Comparison of ENCODE assay signal across 19 cellular contexts in genomic region chr15:55999635-56000034, GRCh38.
"Had no signal": no experiment of that assay in that cellular context is flagged by ENCODE, and none has a peak within 500 bp of the region (broad histone marks: within the 10 kb centered on the region; RNA-seq: fewer than 3 reads in every experiment).

No MANE protein-coding gene starts in this region.

- H3K4me3 ChIP-seq: gastroesophageal sphincter, heart right ventricle, lung, skin epidermis, stomach, thoracic aorta had no signal

- H3K9me3 ChIP-seq: gastroesophageal sphincter, heart right ventricle, stomach, thoracic aorta had no signal

- DNase-seq: activated B cell treated with CpG ODN at 0.5 μM for 24 hours; activated CD4-positive, alpha-beta T cell treated with anti-CD3 and anti-CD28 coated beads for 48 hours; activated CD8-positive, alpha-beta T cell treated with anti-CD3 and anti-CD28 coated beads for 36 hours; activated effector memory CD4-positive, alpha-beta T cell treated with Interleukin-2 at 50 U/mL for 16 hours; activated T-cell treated with anti-CD3 and anti-CD28 coated beads, Interleukin-2, amount 50 U/mL, for 4 hours; cortex of kidney; effector CD4-positive, alpha-beta T cell; heart right ventricle; midbrain; right cardiac atrium; stomach; T-helper 2 cell had no signal

- H3K9me3 Mint-ChIP-seq: activated B cell treated with CpG ODN at 0.5 μM for 24 hours; activated CD8-positive, alpha-beta T cell treated with anti-CD3 and anti-CD28 coated beads for 36 hours; activated T-cell treated with anti-CD3 and anti-CD28 coated beads, Interleukin-2, amount 50 U/mL, for 4 hours; central memory CD8-positive, alpha-beta T cell had no signal

- H3K27ac ChIP-seq: gastroesophageal sphincter, heart right ventricle, stomach, thoracic aorta had no signal

- H3K4me3 Mint-ChIP-seq: activated B cell treated with CpG ODN at 0.5 μM for 24 hours; activated CD8-positive, alpha-beta T cell treated with anti-CD3 and anti-CD28 coated beads for 36 hours; activated T-cell treated with anti-CD3 and anti-CD28 coated beads, Interleukin-2, amount 50 U/mL, for 4 hours; central memory CD8-positive, alpha-beta T cell had no signal

- H3K27ac Mint-ChIP-seq: activated B cell treated with CpG ODN at 0.5 μM for 24 hours; activated CD8-positive, alpha-beta T cell treated with anti-CD3 and anti-CD28 coated beads for 36 hours; activated naive CD4-positive, alpha-beta T cell treated with anti-CD3 and anti-CD28 coated beads, Interleukin-2, amount 50 U/mL, for 72 hours; progenitor cell of endocrine pancreas had no signal

- H3K27me3 ChIP-seq: gastroesophageal sphincter, heart right ventricle, stomach had no signal

- H3K36me3 ChIP-seq: gastroesophageal sphincter, heart right ventricle, stomach, thoracic aorta had no signal

- H3K36me3 Mint-ChIP-seq: activated naive CD4-positive, alpha-beta T cell treated with anti-CD3 and anti-CD28 coated beads, Interleukin-2, amount 50 U/mL, for 72 hours had no signal

- H3K4me1 Mint-ChIP-seq: activated B cell treated with CpG ODN at 0.5 μM for 24 hours; central memory CD8-positive, alpha-beta T cell had no signal

- ATAC-seq: activated CD8-positive, alpha-beta T cell treated with anti-CD3 and anti-CD28 coated beads for 36 hours; activated naive CD4-positive, alpha-beta T cell treated with anti-CD3 and anti-CD28 coated beads, Interleukin-2, amount 50 U/mL, for 72 hours; activated T-cell treated with anti-CD3 and anti-CD28 coated beads, Interleukin-2, amount 50 U/mL, for 4 hours; gastroesophageal sphincter; heart right ventricle; right cardiac atrium had no signal
